ENCODE assay signal across 8 cellular contexts in the genomic region with DNA sequence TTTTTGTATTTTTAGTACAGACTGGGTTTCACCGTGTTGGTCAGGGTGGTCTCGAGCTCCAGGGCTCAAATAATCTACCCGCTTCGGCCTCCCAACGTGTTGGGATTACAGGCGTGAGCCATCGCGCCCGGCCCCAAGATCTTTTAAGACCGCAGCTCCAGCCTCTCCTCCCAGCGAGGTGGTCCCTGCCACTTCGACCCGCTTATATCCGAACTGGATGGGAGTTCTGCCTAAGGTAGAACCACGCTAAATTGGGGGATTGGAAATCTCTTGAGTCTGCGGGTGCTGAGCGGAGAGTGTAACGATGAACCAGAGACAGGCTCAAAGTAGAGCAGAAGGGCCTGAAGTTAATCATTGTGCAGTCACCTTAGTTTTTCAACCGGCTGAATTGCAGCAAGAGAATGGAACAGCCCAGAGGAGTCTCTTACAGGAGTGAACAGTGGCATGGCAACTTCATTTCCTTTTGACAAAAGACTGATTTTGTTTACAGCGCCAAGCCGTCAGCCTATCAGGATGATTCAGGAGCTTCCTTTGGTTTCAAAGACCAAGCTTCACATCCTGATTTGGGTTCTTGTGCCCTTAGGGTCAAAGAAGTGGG. TPM values are rescaled to one million over a fixed set of nuclear protein-coding genes. Genes with fewer than 3 reads are reported as not detected.
DNase-seq lines count a peak whose midpoint lies in the region; ATAC-seq lines count a peak whose summit lies in the region.

No MANE protein-coding gene starts in this region.

- H3K36me3 ChIP-seq in CD8-positive, alpha-beta memory T cell (ENCODE audit: insufficient read depth, low read length) = peaks cover 4% of the 10 kb centered on the region
- peaks cover 18% of the 10 kb centered on the region for H3K36me3 ChIP-seq in adipocyte (ENCODE audit: control insufficient read depth, insufficient read depth, low read length, severe bottlenecking)
- no peaks in the 10 kb centered on the region for H3K36me3 ChIP-seq in iPS-15b (ENCODE audit: control insufficient read depth, insufficient read depth, low read length)
- H3K36me3 ChIP-seq in skeletal muscle satellite cell (ENCODE audit: insufficient read depth, low read length) = peaks cover 18% of the 10 kb centered on the region

- peak in 3 of 5 donors; percentile 5 to 31 (median 13) for DNase-seq in CD8-positive, alpha-beta memory T cell
- DNase-seq in MV-4-11 (lab: John Stamatoyannopoulos, UW) (peak; percentile 80), adipocyte (ENCODE audit: low read depth) (no peak), NCI-H446 treated with DMSO at 0.1 percent for 48 hours (lab: John Stamatoyannopoulos, UW) (no peak), NCI-H2196 treated with DMSO at 0.1 percent for 48 hours (lab: John Stamatoyannopoulos, UW; ENCODE audit: unreplicated experiment) (no peak)

- POLR2A ChIA-PET in CD8-positive, alpha-beta memory T cell (lab: Charles Lee) = interaction anchor here (0.8 to 2.0 kb wide), 5 partner anchors 16 to 160 kb away, joined by 3 to 9 read pairs (median 3); partner anchors contain the start of genes KDM5B, KLHL12, RABIF and TMEM183A

- peak overlapping the region; percentile 77 for H3K4me2 ChIP-seq in skeletal muscle satellite cell (ENCODE audit: low read length)

- H3K4me3 ChIP-seq in CD8-positive, alpha-beta memory T cell (ENCODE audit: low read length) = peak overlapping the region; percentile 73
- H3K4me3 ChIP-seq in adipocyte (ENCODE audit: low read length) (peak overlapping the region; percentile 80), iPS-15b (ENCODE audit: low read depth, low read length) (peak overlapping the region; percentile 67), skeletal muscle satellite cell (ENCODE audit: low read length) (peak overlapping the region; percentile 63)

- H3K4me1 Mint-ChIP-seq in CD8-positive, alpha-beta memory T cell = peaks cover 23 to 32% (median 25%) of the 10 kb centered on the region in 3 donors

- peak overlapping the region; percentile 64 for H3K27ac ChIP-seq in CD8-positive, alpha-beta memory T cell (ENCODE audit: low read depth, low read length)

- CTCF ChIA-PET in CD8-positive, alpha-beta memory T cell (lab: Charles Lee) = interaction anchor here (0.5 to 1.4 kb wide), 5 partner anchors 25 to 217 kb away, joined by 3 to 5 read pairs (median 3); partner anchors contain the start of gene TMEM183A

- H3K9ac ChIP-seq in adipocyte (ENCODE audit: low read length) = peak overlapping the region; percentile 82
- H3K9ac ChIP-seq in iPS-15b (ENCODE audit: low read depth, low read length) = peak overlapping the region; percentile 3
- H3K9ac ChIP-seq in skeletal muscle satellite cell (ENCODE audit: low read depth, low read length) = peak overlapping the region; percentile 51

- peaks cover 0 to 25% (median 4%) of the 10 kb centered on the region in 3 donors for H3K36me3 Mint-ChIP-seq in CD8-positive, alpha-beta memory T cell

- no peaks in the 10 kb centered on the region for H3K27me3 ChIP-seq in CD8-positive, alpha-beta memory T cell (ENCODE audit: insufficient read depth, low read length, poor library complexity, severe bottlenecking)
- no peaks in the 10 kb centered on the region for H3K27me3 ChIP-seq in adipocyte (replicated peaks; ENCODE audit: control insufficient read depth, insufficient read depth, low read length)
- H3K27me3 ChIP-seq in iPS-15b (ENCODE audit: control insufficient read depth, insufficient read depth, low read length) = peaks cover 13% of the 10 kb centered on the region
- peaks cover 10% of the 10 kb centered on the region for H3K27me3 ChIP-seq in skeletal muscle satellite cell (ENCODE audit: control insufficient read depth, insufficient read depth, low read length)

- no peaks in the 10 kb centered on the region for H3K9me3 ChIP-seq in CD8-positive, alpha-beta memory T cell (ENCODE audit: low read length)
- H3K9me3 ChIP-seq in adipocyte (ENCODE audit: control insufficient read depth, low read length) = no peaks in the 10 kb centered on the region
- H3K9me3 ChIP-seq in iPS-15b (ENCODE audit: control insufficient read depth, insufficient read depth, low read length) = no peaks in the 10 kb centered on the region
- no peaks in the 10 kb centered on the region for H3K9me3 ChIP-seq in skeletal muscle satellite cell (replicated peaks; ENCODE audit: low read length)

- no peaks in the 10 kb centered on the region for H3K27me3 Mint-ChIP-seq in CD8-positive, alpha-beta memory T cell

- no peaks in the 10 kb centered on the region for H3K9me3 Mint-ChIP-seq in CD8-positive, alpha-beta memory T cell

- H3K27ac Mint-ChIP-seq in CD8-positive, alpha-beta memory T cell = peak overlapping the region; percentile 88 to 97 (median 93)

- H3K4me1 ChIP-seq in CD8-positive, alpha-beta memory T cell (ENCODE audit: insufficient read depth, low read length) = peaks cover 27% of the 10 kb centered on the region
- peaks cover 31% of the 10 kb centered on the region for H3K4me1 ChIP-seq in adipocyte (ENCODE audit: control insufficient read depth, insufficient read depth, low read length)
- H3K4me1 ChIP-seq in iPS-15b (ENCODE audit: control insufficient read depth, insufficient read depth, low read length) = peaks cover 11% of the 10 kb centered on the region
- peaks cover 32% of the 10 kb centered on the region for H3K4me1 ChIP-seq in skeletal muscle satellite cell (ENCODE audit: control insufficient read depth, insufficient read depth, low read length)

- peak; percentile 10 for ATAC-seq in GM19463 (IDR thresholded peaks at IDR 0.05; ENCODE audit: unreplicated experiment)

- peak overlapping the region; percentile 90 to 96 (median 93) for H3K4me3 Mint-ChIP-seq in CD8-positive, alpha-beta memory T cell

RNA-seq across cellular contexts. Expression of gene CYB5R1, which starts 0.7 kb away (rescaled TPM):
- 10 to 100 TPM; 23.9 to 26.0 TPM for total RNA-seq in CD8-positive, alpha-beta memory T cell
- 52.7 TPM for polyA plus RNA-seq in CD8-positive, alpha-beta memory T cell
- 26.4 and 39.1 TPM in 2 replicates for total RNA-seq in skeletal muscle satellite cell (2012; rRNA removed)

RNA-seq across cellular contexts. Expression of gene ADIPOR1, which starts 9.7 kb away (rescaled TPM):
- total RNA-seq in CD8-positive, alpha-beta memory T cell = 10 to 100 TPM; 91.0 to 95.4 TPM
- 104 TPM for polyA plus RNA-seq in CD8-positive, alpha-beta memory T cell
- total RNA-seq in skeletal muscle satellite cell (2012; rRNA removed) = 89.2 and 106 TPM in 2 replicates

RNA-seq across cellular contexts. Expression of gene TMEM183A, which starts 39.4 kb away (rescaled TPM):
- total RNA-seq in CD8-positive, alpha-beta memory T cell = 10 to 100 TPM; 76.9 to 77.2 TPM
- polyA plus RNA-seq in CD8-positive, alpha-beta memory T cell = 55.4 TPM
- total RNA-seq in skeletal muscle satellite cell (2012; rRNA removed) = 73.6 and 92.0 TPM in 2 replicates

RNA-seq across cellular contexts. Expression of gene KLHL12, which starts 40.7 kb away (rescaled TPM):
- total RNA-seq in CD8-positive, alpha-beta memory T cell = 10 to 100 TPM; 40.2 to 40.9 TPM
- 21.2 TPM for polyA plus RNA-seq in CD8-positive, alpha-beta memory T cell
- total RNA-seq in skeletal muscle satellite cell (2012; rRNA removed) = 22.6 and 24.2 TPM in 2 replicates

RNA-seq across cellular contexts. Expression of gene PPFIA4, which starts 58.5 kb away (rescaled TPM):
- total RNA-seq in CD8-positive, alpha-beta memory T cell = 1 to 10 TPM; 1.2 to 1.5 TPM
- not detected for polyA plus RNA-seq in CD8-positive, alpha-beta memory T cell
- 4.8 and 14.6 TPM in 2 replicates for total RNA-seq in skeletal muscle satellite cell (2012; rRNA removed)

Comparison
In these comparisons a context has a peak if more than half of its experiments do, and no peak if none do; other contexts are left out.
1. DNase-seq: peak in CD8-positive, alpha-beta memory T cell (3 of 5) and MV-4-11 (single experiment); none in adipocyte (single experiment), NCI-H446 treated with DMSO at 0.1 percent for 48 hours (single experiment) and NCI-H2196 treated with DMSO at 0.1 percent for 48 hours (single experiment).
2. H3K9ac ChIP-seq: peak in every context shown above with its lines; median percentile 82 in adipocyte; 51 in skeletal muscle satellite cell; 3 in iPS-15b.
3. Peak in every context shown above with its lines, with median percentiles within 50 percentile points of each other: H3K4me3 ChIP-seq.